Comparison of ENCODE assay signal across 22 cellular contexts in the genomic region with DNA sequence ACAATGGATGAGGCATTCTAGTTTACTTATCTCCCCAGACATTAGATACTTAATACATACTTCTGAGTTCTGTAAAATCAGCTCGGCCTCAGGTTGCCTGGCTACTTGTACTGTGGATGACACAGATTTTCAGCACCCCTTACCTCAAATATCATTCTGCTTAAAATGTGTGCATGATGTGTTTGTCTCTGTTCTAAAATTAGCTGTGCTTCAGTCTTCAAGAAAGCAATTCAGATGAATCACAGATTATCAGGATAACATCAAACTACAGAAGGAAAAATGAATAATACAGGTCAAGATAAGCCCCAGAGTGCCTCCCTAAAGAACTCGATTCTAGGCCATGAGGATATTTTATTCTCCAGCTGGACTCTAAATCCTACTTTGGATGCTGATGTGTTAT.
"Had no signal": no experiment of that assay in that cellular context is flagged by ENCODE, and none has a peak within 500 bp of the region (broad histone marks: within the 10 kb centered on the region; RNA-seq: fewer than 3 reads in every experiment).

No MANE protein-coding gene starts in this region.

- H3K9me3 Mint-ChIP-seq: activated CD4-positive, alpha-beta memory T cell treated with anti-CD3 and anti-CD28 coated beads for 36 hours; activated naive CD4-positive, alpha-beta T cell treated with anti-CD3 and anti-CD28 coated beads, Interleukin-2, amount 10 ng/mL, durations not matched to agents 7 days and 5 days; activated naive CD8-positive, alpha-beta T cell treated with anti-CD3 and anti-CD28 coated beads, Interleukin-2, amount 50 U/mL, for 24 hours; natural killer cell had no signal

- H3K9me3 ChIP-seq: esophagus squamous epithelium, left lung, upper lobe of left lung had no signal

- H3K4me3 ChIP-seq: coronary artery, esophagus squamous epithelium, left lung, lung, upper lobe of left lung had no signal

- H3K27ac Mint-ChIP-seq: activated CD4-positive, alpha-beta memory T cell treated with anti-CD3 and anti-CD28 coated beads for 36 hours; activated CD8-positive, alpha-beta memory T cell treated with anti-CD3 and anti-CD28 coated beads, Interleukin-2, amount 10 ng/mL, durations not matched to agents 7 days and 5 days; activated naive CD4-positive, alpha-beta T cell treated with anti-CD3 and anti-CD28 coated beads, Interleukin-2, amount 10 ng/mL, durations not matched to agents 7 days and 5 days; activated naive CD8-positive, alpha-beta T cell treated with anti-CD3 and anti-CD28 coated beads, Interleukin-2, amount 50 U/mL, for 24 hours; natural killer cell; progenitor cell of endocrine pancreas; T-helper 17 cell had no signal

- ATAC-seq: activated CD8-positive, alpha-beta memory T cell treated with anti-CD3 and anti-CD28 coated beads, Interleukin-2, amount 10 ng/mL, durations not matched to agents 7 days and 5 days; activated naive CD8-positive, alpha-beta T cell treated with anti-CD3 and anti-CD28 coated beads, Interleukin-2, amount 50 U/mL, for 24 hours; left lung; natural killer cell; stimulated activated naive CD8-positive, alpha-beta T cell treated with anti-CD3 and anti-CD28 coated beads, Interleukin-15, Interleukin-2, amounts not matched to agents 100 U/mL and 50 U/mL, for 24 hours; T-helper 17 cell had no signal

- H3K27me3 Mint-ChIP-seq: activated naive CD8-positive, alpha-beta T cell treated with anti-CD3 and anti-CD28 coated beads, Interleukin-2, amount 50 U/mL, for 24 hours; progenitor cell of endocrine pancreas had no signal

- H3K27ac ChIP-seq: coronary artery, esophagus squamous epithelium, left lung, upper lobe of left lung had no signal

- H3K4me3 Mint-ChIP-seq: activated CD4-positive, alpha-beta memory T cell treated with anti-CD3 and anti-CD28 coated beads for 36 hours; activated CD8-positive, alpha-beta memory T cell treated with anti-CD3 and anti-CD28 coated beads, Interleukin-2, amount 10 ng/mL, durations not matched to agents 7 days and 5 days; activated naive CD4-positive, alpha-beta T cell treated with anti-CD3 and anti-CD28 coated beads, Interleukin-2, amount 10 ng/mL, durations not matched to agents 7 days and 5 days; activated naive CD8-positive, alpha-beta T cell treated with anti-CD3 and anti-CD28 coated beads, Interleukin-2, amount 50 U/mL, for 24 hours; natural killer cell; T-helper 17 cell had no signal

- H3K4me1 Mint-ChIP-seq: activated CD8-positive, alpha-beta memory T cell treated with anti-CD3 and anti-CD28 coated beads, Interleukin-2, amount 10 ng/mL, durations not matched to agents 7 days and 5 days; activated naive CD4-positive, alpha-beta T cell treated with anti-CD3 and anti-CD28 coated beads, Interleukin-2, amount 10 ng/mL, durations not matched to agents 7 days and 5 days; activated naive CD8-positive, alpha-beta T cell treated with anti-CD3 and anti-CD28 coated beads, Interleukin-2, amount 50 U/mL, for 24 hours had no signal

- H3K36me3 Mint-ChIP-seq: activated CD4-positive, alpha-beta memory T cell treated with anti-CD3 and anti-CD28 coated beads for 36 hours; activated CD8-positive, alpha-beta memory T cell treated with anti-CD3 and anti-CD28 coated beads, Interleukin-2, amount 10 ng/mL, durations not matched to agents 7 days and 5 days; activated naive CD4-positive, alpha-beta T cell treated with anti-CD3 and anti-CD28 coated beads, Interleukin-2, amount 10 ng/mL, durations not matched to agents 7 days and 5 days; natural killer cell had no signal

- DNase-seq: activated CD4-positive, alpha-beta memory T cell treated with anti-CD3 and anti-CD28 coated beads for 36 hours; activated CD4-positive, alpha-beta T cell treated with anti-CD3 and anti-CD28 coated beads for 48 hours; activated CD4-positive, CD25-positive, alpha-beta regulatory T cell; activated CD8-positive, alpha-beta memory T cell treated with anti-CD3 and anti-CD28 coated beads, Interleukin-2, amount 10 ng/mL, durations not matched to agents 7 days and 5 days; activated effector memory CD4-positive, alpha-beta T cell treated with anti-CD3 and anti-CD28 coated beads, Interleukin-2, amount 50 U/mL, for 16 hours; activated naive CD4-positive, alpha-beta T cell treated with anti-CD3 and anti-CD28 coated beads, Interleukin-2, amount 10 ng/mL, durations not matched to agents 7 days and 5 days; activated naive CD8-positive, alpha-beta T cell treated with anti-CD3 and anti-CD28 coated beads, Interleukin-2, amount 50 U/mL, for 24 hours; activated T-cell treated with anti-CD3 and anti-CD28 coated beads for 4 hours; aorta; central memory CD4-positive, alpha-beta T cell; esophagus squamous epithelium; left lung; natural killer cell; stimulated activated CD4-positive, alpha-beta T cell treated with anti-CD3 and anti-CD28 coated beads, Interleukin-12 subunit alpha, Interleukin-12 subunit beta, amount 100 ng/mL, for 4 hours; stimulated activated CD4-positive, alpha-beta T cell treated with anti-CD3 and anti-CD28 coated beads, Interleukin-4, amount 100 ng/mL, for 4 hours; stimulated activated naive CD8-positive, alpha-beta T cell treated with anti-CD3 and anti-CD28 coated beads, Interleukin-15, Interleukin-2, amounts not matched to agents 100 U/mL and 50 U/mL, for 24 hours; SW 1271; T-helper 17 cell; upper lobe of left lung had no signal

- H3K36me3 ChIP-seq: esophagus squamous epithelium, left lung, upper lobe of left lung had no signal

- H3K27me3 ChIP-seq: esophagus squamous epithelium, left lung, upper lobe of left lung had no signal
